ENCODE assay signal across 8 cellular contexts in the genomic region with DNA sequence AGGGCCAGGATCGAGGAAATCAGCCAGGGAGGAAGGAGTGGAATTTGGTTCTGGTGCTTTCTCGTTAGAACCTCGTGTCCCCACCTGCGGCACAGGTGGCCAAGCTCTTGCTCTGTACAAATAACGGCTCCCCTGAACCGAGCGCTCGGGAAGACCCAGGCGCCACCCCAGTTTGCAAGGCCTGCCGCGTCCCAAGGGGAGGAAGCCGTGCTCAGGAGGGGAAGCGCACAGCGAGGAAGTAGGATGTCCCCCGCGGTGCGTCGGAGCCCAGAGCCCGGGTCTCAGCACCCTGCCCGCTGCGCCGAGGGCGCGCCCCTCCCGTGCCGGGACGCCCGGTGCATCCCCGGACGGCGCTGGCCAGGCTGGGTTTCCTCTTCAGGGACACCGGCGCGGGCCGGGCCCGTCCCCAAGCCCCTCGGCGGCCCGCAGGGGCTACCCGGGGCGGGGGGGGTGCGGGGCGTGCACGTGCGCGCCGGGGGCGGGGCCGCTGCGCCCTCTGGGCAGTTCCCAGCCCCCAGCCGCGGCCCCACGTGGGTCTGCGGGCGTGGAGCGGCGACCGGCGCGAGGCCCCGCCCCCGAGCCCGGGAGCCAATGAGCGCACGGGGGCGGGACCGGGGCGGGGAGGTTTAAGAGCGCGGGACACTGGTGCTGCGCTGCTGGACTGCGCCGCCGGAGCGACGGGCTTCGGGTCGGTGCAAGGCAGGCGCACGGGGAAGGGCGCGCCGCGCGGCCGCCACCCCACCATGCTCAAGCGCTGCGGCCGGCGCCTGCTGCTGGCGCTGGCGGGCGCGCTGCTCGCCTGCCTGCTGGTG. TPM values are rescaled to one million over a fixed set of nuclear protein-coding genes. Genes with fewer than 3 reads are reported as not detected.
DNase-seq lines count a peak whose midpoint lies in the region; ATAC-seq and TF ChIP-seq lines count a peak whose summit lies in the region.

A gene with protein sequence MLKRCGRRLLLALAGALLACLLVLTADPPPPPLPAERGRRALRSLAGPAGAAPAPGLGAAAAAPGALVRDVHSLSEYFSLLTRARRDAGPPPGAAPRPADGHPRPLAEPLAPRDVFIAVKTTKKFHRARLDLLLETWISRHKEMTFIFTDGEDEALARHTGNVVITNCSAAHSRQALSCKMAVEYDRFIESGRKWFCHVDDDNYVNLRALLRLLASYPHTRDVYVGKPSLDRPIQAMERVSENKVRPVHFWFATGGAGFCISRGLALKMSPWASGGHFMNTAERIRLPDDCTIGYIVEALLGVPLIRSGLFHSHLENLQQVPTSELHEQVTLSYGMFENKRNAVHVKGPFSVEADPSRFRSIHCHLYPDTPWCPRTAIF (plus strand): TSS at position 656 of the 812 bp plus-strand sequence. CDS start 88 bp downstream, at position 744.

- no peaks in the 10 kb centered on the region for H3K27me3 Mint-ChIP-seq in chondrocyte (ENCODE audit: low read depth)

- peak; percentile 93 for ATAC-seq in GM19025 (IDR thresholded peaks at IDR 0.05; ENCODE audit: low read depth, unreplicated experiment)
- ATAC-seq in HG03175 (IDR thresholded peaks at IDR 0.05; ENCODE audit: unreplicated experiment) = peak; percentile 87
- ATAC-seq in left colon = peak; percentile 38

- H3K9me3 Mint-ChIP-seq in chondrocyte (ENCODE audit: low read depth) = no peaks in the 10 kb centered on the region

- peaks cover 66% of the 10 kb centered on the region for H3K4me1 Mint-ChIP-seq in chondrocyte (ENCODE audit: low read depth)

- intact Hi-C loops in left colon (cut with DNase I, micrococcal nuclease) = no loop called here

- peak within 1 kb of the TSS; percentile 80 for H3K4me3 Mint-ChIP-seq in chondrocyte (ENCODE audit: unreplicated experiment)

- peak within 1 kb of the TSS; percentile 32 for H3K27ac Mint-ChIP-seq in chondrocyte (ENCODE audit: unreplicated experiment)

- peak; percentile 98 for DNase-seq in AG20443 (ENCODE audit: low spot score)
- DNase-seq in NCI-H446 treated with DMSO at 0.1 percent for 48 hours (lab: John Stamatoyannopoulos, UW) = peak; percentile 67
- DNase-seq in activated CD4-positive, alpha-beta T cell treated with anti-CD3 and anti-CD28 coated beads for 24 hours (ENCODE audit: low read depth in 2 of 2) = peak; percentile 75 to 77
- no peak for DNase-seq in chondrocyte (ENCODE audit: low spot score)
- DNase-seq in left colon = peak; percentile 84 to 93
- DNase-seq in stimulated activated CD4-positive, alpha-beta T cell treated with anti-CD3 and anti-CD28 coated beads, Interleukin-1b, Interleukin-23, amount 100 ng/mL, for 24 hours (ENCODE audit: low read depth in 4 of 4, low spot score in 1 of 4) = peak; percentile 64 to 84 (median 74)

- TF ChIP-seq CTCF in chondrocyte (IDR thresholded peaks at IDR 0.05) = no peak

- peaks cover 3% of the 10 kb centered on the region for H3K36me3 Mint-ChIP-seq in chondrocyte (ENCODE audit: low read depth)

RNA-seq across cellular contexts. Expression of the gene that starts here (rescaled TPM):
- 36.7 to 39.9 TPM (median 39.9 TPM) in 3 replicates for total RNA-seq in chondrocyte
- total RNA-seq in left colon = 10 to 100 TPM; 48.3 to 70.1 TPM

Comparison
In these comparisons a context has a peak if more than half of its experiments do, and no peak if none do; other contexts are left out.
1. ATAC-seq: peak in every context shown above with its lines; median percentile 93 in GM19025; 87 in HG03175; 38 in left colon.